33 cellular contexts compared by ENCODE assay signal in genomic region chr1:233780049-233780448, GRCh38.
"Had no signal": no experiment of that assay in that cellular context is flagged by ENCODE, and none has a peak within 500 bp of the region (broad histone marks: within the 10 kb centered on the region; RNA-seq: fewer than 3 reads in every experiment).

No MANE protein-coding gene starts in this region.

- FAIRE-seq: astrocyte, colon, TTC549 had no signal

- H3K27ac ChIP-seq: adrenal gland, body of pancreas, brain microvascular endothelial cell, breast epithelium, VCaP had no signal

- H3K9me3 ChIP-seq: adrenal gland had no signal

- H3K4me1 ChIP-seq: adrenal gland, body of pancreas, breast epithelium had no signal

- H3K36me3 ChIP-seq: adrenal gland, brain microvascular endothelial cell, breast epithelium had no signal

- ATAC-seq: activated CD8-positive, alpha-beta T cell treated with anti-CD3 and anti-CD28 coated beads for 36 hours; activated naive CD4-positive, alpha-beta T cell treated with anti-CD3 and anti-CD28 coated beads, Interleukin-2, amount 50 U/mL, for 72 hours; activated T-cell treated with anti-CD3 and anti-CD28 coated beads, Interleukin-2, amount 50 U/mL, for 4 hours; activated T-cell treated with anti-CD3 and anti-CD28 coated beads, Interleukin-2, amount 50 U/mL, for 72 hours; activated T-helper 17 cell treated with anti-CD3 and anti-CD28 coated beads, Interleukin-2, amount 50 U/mL, for 72 hours; body of pancreas had no signal

- H3K4me3 ChIP-seq: adrenal gland, body of pancreas, breast epithelium had no signal

- H3K27me3 ChIP-seq: adrenal gland, body of pancreas, brain microvascular endothelial cell, breast epithelium had no signal

- DNase-seq: activated B cell treated with CpG ODN at 0.5 μM for 24 hours; activated CD4-positive, alpha-beta memory T cell treated with anti-CD3 and anti-CD28 coated beads for 36 hours; activated CD4-positive, alpha-beta T cell treated with anti-CD3 and anti-CD28 coated beads for 4 hours; activated CD4-positive, alpha-beta T cell treated with anti-CD3 and anti-CD28 coated beads, Interleukin-2, amount 50 U/mL, for 1 hour; activated CD4-positive, alpha-beta T cell treated with anti-CD3 and anti-CD28 coated beads, Interleukin-2, amount 50 U/mL, for 4 hours; activated CD4-positive, CD25-positive, alpha-beta regulatory T cell treated with anti-CD3 and anti-CD28 coated beads, Interleukin-2, amount 50 U/mL, for 72 hours; activated CD8-positive, alpha-beta memory T cell treated with anti-CD3 and anti-CD28 coated beads, Interleukin-2, amount 50 U/mL, for 4 hours; activated CD8-positive, alpha-beta T cell treated with anti-CD3 and anti-CD28 coated beads for 36 hours; activated effector memory CD4-positive, alpha-beta T cell treated with anti-CD3 and anti-CD28 coated beads, Interleukin-2, amount 50 U/mL, for 16 hours; activated gamma-delta T cell treated with Interleukin-2 at 50 U/mL for 16 hours; activated naive CD4-positive, alpha-beta T cell; activated naive CD4-positive, alpha-beta T cell treated with anti-CD3 and anti-CD28 coated beads for 36 hours; activated naive CD4-positive, alpha-beta T cell treated with anti-CD3 and anti-CD28 coated beads, Interleukin-2, amount 50 U/mL, for 16 hours; activated naive CD8-positive, alpha-beta T cell treated with anti-CD3 and anti-CD28 coated beads for 36 hours; activated T-cell treated with anti-CD3 and anti-CD28 coated beads for 4 hours; activated T-cell treated with anti-CD3 and anti-CD28 coated beads, Interleukin-2, amount 50 U/mL, for 1 hour; activated T-cell treated with anti-CD3 and anti-CD28 coated beads, Interleukin-2, amount 50 U/mL, for 4 hours; activated T-cell treated with anti-CD3 and anti-CD28 coated beads, Interleukin-2, amount 50 U/mL, for 72 hours; adrenal gland; amniotic stem cell; aorta; body of pancreas; brain microvascular endothelial cell; central memory CD4-positive, alpha-beta T cell; T-helper 2 cell; T-helper 9 cell had no signal
